In the genomic region with DNA sequence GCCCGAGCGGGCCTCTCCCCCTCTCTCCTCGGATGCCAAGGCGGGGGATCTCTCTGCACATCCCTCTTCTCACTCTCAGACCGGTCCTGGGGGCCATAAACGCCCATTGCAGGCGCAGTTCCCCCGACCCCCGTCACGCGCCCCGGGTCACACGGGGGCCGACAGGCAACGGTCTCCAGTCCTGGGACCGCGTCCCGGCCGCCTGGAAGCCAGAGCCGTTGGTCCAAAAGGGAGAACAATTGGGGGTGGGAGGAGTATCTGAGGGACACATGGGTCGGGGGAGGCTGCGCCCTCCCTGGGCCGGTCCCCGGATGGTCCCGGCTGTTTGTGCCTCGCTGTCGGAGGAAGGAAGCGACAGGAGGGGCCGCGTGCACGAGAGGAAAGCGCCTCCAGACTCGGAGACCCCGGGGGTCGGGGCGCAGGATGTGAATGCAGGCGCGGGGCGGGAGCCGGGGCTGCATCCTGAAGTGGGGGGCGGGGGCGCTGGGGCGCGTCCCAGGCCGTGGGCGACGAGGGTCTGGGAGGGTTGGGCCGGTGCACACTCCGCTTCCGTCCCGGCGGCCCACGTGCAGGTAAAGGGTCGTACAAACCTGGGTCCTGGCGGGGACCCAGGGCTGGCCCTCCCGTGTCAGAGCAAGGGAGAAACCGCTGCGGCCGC, we compare ENCODE assay signal across 8 cellular contexts. TPM values are rescaled to one million over a fixed set of nuclear protein-coding genes. Genes with fewer than 3 reads are reported as not detected.
DNase-seq lines count a peak whose midpoint lies in the region; ATAC-seq and TF ChIP-seq lines count a peak whose summit lies in the region.

No MANE protein-coding gene starts in this region.

- H3K4me3 Mint-ChIP-seq in T-helper 2 cell treated with Interferon-gamma antibody and Interleukin-4, amounts not matched to agents 5 μg/mL and 100 μg/mL, for 36 hours: peak overlapping the region; percentile 58
- peak overlapping the region; percentile 60 for H3K4me3 Mint-ChIP-seq in activated T-helper 2 cell treated with anti-CD3 and anti-CD28 coated beads, Interferon-gamma antibody, Interleukin-2, Interleukin-4, amounts not matched to agents 10 μg/mL and 5 μg/mL and 100 μg/mL, durations not matched to agents 14 hours and 24 hours and 36 hours (ENCODE audit: low read depth)

- in situ Hi-C loops in ACHN (cut with HindIII; ENCODE audit: low pct_ligation_motif_present, low pct_unique_long_range_greater_than_20kb, low sequenced_read_pairs): no loop called here

- no peaks in the 10 kb centered on the region for H3K36me3 ChIP-seq in suprapubic skin

- no peak for ATAC-seq in GM18873 (IDR thresholded peaks at IDR 0.05; ENCODE audit: low FRiP score, unreplicated experiment)

- H3K27me3 ChIP-seq in suprapubic skin: peaks cover 43% of the 10 kb centered on the region

- no peaks in the 10 kb centered on the region for H3K9me3 Mint-ChIP-seq in T-helper 2 cell treated with Interferon-gamma antibody and Interleukin-4, amounts not matched to agents 5 μg/mL and 100 μg/mL, for 36 hours
- no peaks in the 10 kb centered on the region for H3K9me3 Mint-ChIP-seq in activated T-helper 2 cell treated with anti-CD3 and anti-CD28 coated beads, Interferon-gamma antibody, Interleukin-2, Interleukin-4, amounts not matched to agents 10 μg/mL and 5 μg/mL and 100 μg/mL, durations not matched to agents 14 hours and 24 hours and 36 hours

- no peaks in the 10 kb centered on the region for H3K9me3 ChIP-seq in suprapubic skin

- H3K27me3 Mint-ChIP-seq in T-helper 2 cell treated with Interferon-gamma antibody and Interleukin-4, amounts not matched to agents 5 μg/mL and 100 μg/mL, for 36 hours (ENCODE audit: low read depth): peaks cover 53% of the 10 kb centered on the region
- H3K27me3 Mint-ChIP-seq in activated T-helper 2 cell treated with anti-CD3 and anti-CD28 coated beads, Interferon-gamma antibody, Interleukin-2, Interleukin-4, amounts not matched to agents 10 μg/mL and 5 μg/mL and 100 μg/mL, durations not matched to agents 14 hours and 24 hours and 36 hours (ENCODE audit: low read depth): peaks cover 51% of the 10 kb centered on the region

- WGBS in suprapubic skin: 12% methylated on average over 28 of the region's 59 CpGs

- no peak for TF ChIP-seq EP300 in suprapubic skin (IDR thresholded peaks at IDR 0.05)

- H3K4me1 Mint-ChIP-seq in T-helper 2 cell treated with Interferon-gamma antibody and Interleukin-4, amounts not matched to agents 5 μg/mL and 100 μg/mL, for 36 hours (ENCODE audit: low read depth): peaks cover 8% of the 10 kb centered on the region
- peaks cover 8% of the 10 kb centered on the region for H3K4me1 Mint-ChIP-seq in activated T-helper 2 cell treated with anti-CD3 and anti-CD28 coated beads, Interferon-gamma antibody, Interleukin-2, Interleukin-4, amounts not matched to agents 10 μg/mL and 5 μg/mL and 100 μg/mL, durations not matched to agents 14 hours and 24 hours and 36 hours (ENCODE audit: low read depth)

- H3K27ac Mint-ChIP-seq in T-helper 2 cell treated with Interferon-gamma antibody and Interleukin-4, amounts not matched to agents 5 μg/mL and 100 μg/mL, for 36 hours: no peak overlapping the region
- no peak overlapping the region for H3K27ac Mint-ChIP-seq in activated T-helper 2 cell treated with anti-CD3 and anti-CD28 coated beads, Interferon-gamma antibody, Interleukin-2, Interleukin-4, amounts not matched to agents 10 μg/mL and 5 μg/mL and 100 μg/mL, durations not matched to agents 14 hours and 24 hours and 36 hours

- peak overlapping the region; percentile 75 for H3K4me3 ChIP-seq in suprapubic skin

- intact Hi-C loops in activated T-helper 2 cell treated with anti-CD3 and anti-CD28 coated beads, Interferon-gamma antibody, Interleukin-2, Interleukin-4, amounts not matched to agents 10 μg/mL and 5 μg/mL and 100 μg/mL, durations not matched to agents 14 hours and 24 hours and 36 hours (cut with micrococcal nuclease): loop anchor here (2.0 kb wide), 1 partner anchor 233 kb away; a partner anchor contains a TSS

- H3K4me1 ChIP-seq in suprapubic skin: peaks cover 31% of the 10 kb centered on the region

- no peaks in the 10 kb centered on the region for H3K36me3 Mint-ChIP-seq in T-helper 2 cell treated with Interferon-gamma antibody and Interleukin-4, amounts not matched to agents 5 μg/mL and 100 μg/mL, for 36 hours (ENCODE audit: low read depth)
- H3K36me3 Mint-ChIP-seq in activated T-helper 2 cell treated with anti-CD3 and anti-CD28 coated beads, Interferon-gamma antibody, Interleukin-2, Interleukin-4, amounts not matched to agents 10 μg/mL and 5 μg/mL and 100 μg/mL, durations not matched to agents 14 hours and 24 hours and 36 hours (ENCODE audit: low read depth): no peaks in the 10 kb centered on the region

- DNase-seq in T-helper 2 cell treated with Interferon-gamma antibody and Interleukin-4, amounts not matched to agents 5 μg/mL and 100 μg/mL, for 36 hours (ENCODE audit: low spot score): no peak
- DNase-seq in T-helper 2 cell: no peak
- DNase-seq in activated T-helper 2 cell treated with anti-CD3 and anti-CD28 coated beads, Interferon-gamma antibody, Interleukin-2, Interleukin-4, amounts not matched to agents 10 μg/mL and 5 μg/mL and 100 μg/mL, durations not matched to agents 14 hours and 24 hours and 36 hours (ENCODE audit: low spot score): no peak
- peak; percentile 33 for DNase-seq in iPS-NIHi7 (ENCODE audit: extremely low spot score)
- DNase-seq in suprapubic skin (ENCODE audit: low spot score in 2 of 2): no peak
- DNase-seq in ACHN: no peak
- DNase-seq in AG08395 (ENCODE audit: low spot score): no peak

- TF ChIP-seq POLR2A in suprapubic skin (IDR thresholded peaks at IDR 0.05): no peak

- no peak overlapping the region for H3K27ac ChIP-seq in suprapubic skin

- no peak for TF ChIP-seq CTCF in suprapubic skin (IDR thresholded peaks at IDR 0.05)

RNA-seq across cellular contexts. Expression of a gene that starts 0.9 kb away (rescaled TPM):
- 1.6 and 2.5 TPM in 2 replicates for total RNA-seq in activated T-helper 2 cell treated with anti-CD3 and anti-CD28 coated beads, Interferon-gamma antibody, Interleukin-2, Interleukin-4, amounts not matched to agents 10 μg/mL and 5 μg/mL and 100 μg/mL, durations not matched to agents 14 hours and 24 hours and 36 hours
- total RNA-seq in suprapubic skin: 10 to 100 TPM in 2 of 4 donors, 1 to 10 TPM in 2; 9.9 to 26.2 (median 15.3) TPM

RNA-seq across cellular contexts. Expression of a gene that starts 28.8 kb away (rescaled TPM):
- 84.5 and 87.8 TPM in 2 replicates for total RNA-seq in activated T-helper 2 cell treated with anti-CD3 and anti-CD28 coated beads, Interferon-gamma antibody, Interleukin-2, Interleukin-4, amounts not matched to agents 10 μg/mL and 5 μg/mL and 100 μg/mL, durations not matched to agents 14 hours and 24 hours and 36 hours
- 10 to 100 TPM; 40.5 to 72.4 (median 53.6) TPM for total RNA-seq in suprapubic skin

RNA-seq across cellular contexts. Expression of a gene that starts 33.6 kb away (rescaled TPM):
- 61.8 and 69.2 TPM in 2 replicates for total RNA-seq in activated T-helper 2 cell treated with anti-CD3 and anti-CD28 coated beads, Interferon-gamma antibody, Interleukin-2, Interleukin-4, amounts not matched to agents 10 μg/mL and 5 μg/mL and 100 μg/mL, durations not matched to agents 14 hours and 24 hours and 36 hours
- 100 to 1,000 TPM in 1 of 4 donors, 10 to 100 TPM in 3; 50.0 to 169 (median 55.6) TPM for total RNA-seq in suprapubic skin
